ENCODE assay signal across 2 cellular contexts in the genomic region with DNA sequence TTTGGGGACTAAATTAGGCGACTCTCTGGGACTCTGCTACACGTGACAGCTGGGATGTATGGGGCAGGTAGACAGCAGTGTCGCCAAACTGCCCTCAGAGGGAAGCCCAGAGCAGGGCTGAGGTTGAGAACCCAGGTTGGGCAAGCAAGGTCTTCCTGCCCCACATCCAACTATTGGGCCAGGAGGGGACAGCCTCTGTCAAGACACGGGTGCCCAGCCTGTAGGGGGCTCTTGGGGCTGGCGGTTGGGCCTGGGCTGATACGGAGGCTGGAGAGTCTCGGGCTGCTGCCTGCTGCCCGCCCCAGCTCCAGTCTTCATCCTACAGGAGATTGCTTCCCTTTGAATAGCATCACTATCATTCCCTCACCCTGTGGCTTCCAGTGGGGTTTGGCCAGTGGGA.
TF ChIP-seq lines count a peak whose summit lies in the region.

No MANE protein-coding gene starts in this region.

TF ChIP-seq in HepG2, 621 proteins besides CTCF, POLR2A, EP300 and RAD21:
- TF ChIP-seq STAG1 (CRISPR knock-in tag; IDR thresholded peaks at IDR 0.05) = peak; percentile 52
- TF ChIP-seq, protein P1, sequence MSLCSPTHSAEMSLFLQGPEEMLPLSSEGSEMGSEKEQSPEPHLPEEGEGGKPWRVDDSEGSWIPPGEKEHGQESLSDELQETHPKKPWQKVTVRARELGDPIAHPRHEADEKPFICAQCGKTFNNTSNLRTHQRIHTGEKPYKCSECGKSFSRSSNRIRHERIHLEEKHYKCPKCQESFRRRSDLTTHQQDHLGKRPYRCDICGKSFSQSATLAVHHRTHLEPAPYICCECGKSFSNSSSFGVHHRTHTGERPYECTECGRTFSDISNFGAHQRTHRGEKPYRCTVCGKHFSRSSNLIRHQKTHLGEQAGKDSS (CRISPR knock-in tag; IDR thresholded peaks at IDR 0.05; ENCODE audit: borderline replicate concordance, low read depth) = no peak
- no peak for TF ChIP-seq ZEB1 (IDR thresholded peaks at IDR 0.05; ENCODE audit: insufficient replicate concordance, low read depth)
- peak; percentile 25 for TF ChIP-seq XRCC5 (optimal IDR thresholded peaks at IDR 0.05; ENCODE audit: low read length)
- no peak for TF ChIP-seq DNMT3B (CRISPR knock-in tag; conservative IDR thresholded peaks at IDR 0.05)
- TF ChIP-seq SIN3B (IDR thresholded peaks at IDR 0.05; ENCODE audit: low read length) = no peak

TF ChIP-seq in K562, 482 proteins besides CTCF, POLR2A, EP300 and RAD21:
- TF ChIP-seq ZNF121 (CRISPR knock-in tag; conservative IDR thresholded peaks at IDR 0.05) (no peak), RBM25 (IDR thresholded peaks at IDR 0.05; ENCODE audit: low read depth, low read length, severe bottlenecking) (no peak)
- TF ChIP-seq, protein P2, sequence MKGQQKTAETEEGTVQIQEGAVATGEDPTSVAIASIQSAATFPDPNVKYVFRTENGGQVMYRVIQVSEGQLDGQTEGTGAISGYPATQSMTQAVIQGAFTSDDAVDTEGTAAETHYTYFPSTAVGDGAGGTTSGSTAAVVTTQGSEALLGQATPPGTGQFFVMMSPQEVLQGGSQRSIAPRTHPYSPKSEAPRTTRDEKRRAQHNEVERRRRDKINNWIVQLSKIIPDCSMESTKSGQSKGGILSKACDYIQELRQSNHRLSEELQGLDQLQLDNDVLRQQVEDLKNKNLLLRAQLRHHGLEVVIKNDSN (CRISPR knock-in tag; IDR thresholded peaks at IDR 0.05) = 0 out of 2 replicates have a peak, but pooled peaks have one; percentile 10
- TF ChIP-seq, protein P3, sequence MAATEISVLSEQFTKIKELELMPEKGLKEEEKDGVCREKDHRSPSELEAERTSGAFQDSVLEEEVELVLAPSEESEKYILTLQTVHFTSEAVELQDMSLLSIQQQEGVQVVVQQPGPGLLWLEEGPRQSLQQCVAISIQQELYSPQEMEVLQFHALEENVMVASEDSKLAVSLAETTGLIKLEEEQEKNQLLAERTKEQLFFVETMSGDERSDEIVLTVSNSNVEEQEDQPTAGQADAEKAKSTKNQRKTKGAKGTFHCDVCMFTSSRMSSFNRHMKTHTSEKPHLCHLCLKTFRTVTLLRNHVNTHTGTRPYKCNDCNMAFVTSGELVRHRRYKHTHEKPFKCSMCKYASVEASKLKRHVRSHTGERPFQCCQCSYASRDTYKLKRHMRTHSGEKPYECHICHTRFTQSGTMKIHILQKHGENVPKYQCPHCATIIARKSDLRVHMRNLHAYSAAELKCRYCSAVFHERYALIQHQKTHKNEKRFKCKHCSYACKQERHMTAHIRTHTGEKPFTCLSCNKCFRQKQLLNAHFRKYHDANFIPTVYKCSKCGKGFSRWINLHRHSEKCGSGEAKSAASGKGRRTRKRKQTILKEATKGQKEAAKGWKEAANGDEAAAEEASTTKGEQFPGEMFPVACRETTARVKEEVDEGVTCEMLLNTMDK (IDR thresholded peaks at IDR 0.05; ENCODE audit: borderline replicate concordance, insufficient read depth, low read depth, low read length, poor library complexity, severe bottlenecking) = peak; percentile 42
- TF ChIP-seq, protein P4, sequence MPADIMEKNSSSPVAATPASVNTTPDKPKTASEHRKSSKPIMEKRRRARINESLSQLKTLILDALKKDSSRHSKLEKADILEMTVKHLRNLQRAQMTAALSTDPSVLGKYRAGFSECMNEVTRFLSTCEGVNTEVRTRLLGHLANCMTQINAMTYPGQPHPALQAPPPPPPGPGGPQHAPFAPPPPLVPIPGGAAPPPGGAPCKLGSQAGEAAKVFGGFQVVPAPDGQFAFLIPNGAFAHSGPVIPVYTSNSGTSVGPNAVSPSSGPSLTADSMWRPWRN (IDR thresholded peaks at IDR 0.05; ENCODE audit: low read depth) = no peak
TF ChIP-seq in K562: peak in this region for 2.
